ENCODE assay signal across 24 cellular contexts in the genomic region with DNA sequence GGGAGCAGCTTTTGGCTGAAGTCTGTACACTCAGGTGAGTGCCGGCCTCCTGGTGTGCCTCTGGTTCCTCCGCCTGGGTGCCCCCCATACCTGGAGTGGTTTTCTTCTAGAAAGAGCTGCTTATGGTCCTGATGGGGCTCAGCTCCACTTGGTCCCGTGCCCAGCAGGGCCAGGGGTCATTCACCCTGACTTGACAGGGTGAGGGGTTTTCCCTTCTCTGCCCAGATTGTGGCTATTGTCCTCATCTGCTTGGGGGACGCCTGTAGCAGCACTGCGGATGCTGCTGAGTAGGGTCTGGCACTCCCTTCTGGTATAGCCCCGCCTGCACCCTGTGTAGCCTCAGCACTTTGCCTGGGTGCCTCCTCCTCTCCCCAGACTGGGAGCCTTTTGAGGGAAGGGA. TPM values are rescaled to one million over a fixed set of nuclear protein-coding genes. Genes with fewer than 3 reads are reported as not detected.
"Had no signal": no experiment of that assay in that cellular context is flagged by ENCODE, and none has a peak within 500 bp of the region (broad histone marks: within the 10 kb centered on the region; RNA-seq: fewer than 3 reads in every experiment).

No MANE protein-coding gene starts in this region.

- ATAC-seq: activated T-cell treated with anti-CD3 and anti-CD28 coated beads, Interleukin-2, amount 50 U/mL, for 4 hours; T-helper 17 cell; WTC11 had no signal

- H3K27me3 Mint-ChIP-seq: activated naive CD8-positive, alpha-beta T cell; brain; central memory CD8-positive, alpha-beta T cell had no signal

- H2AFZ ChIP-seq: PC-9 had no signal

- H3K27me3 ChIP-seq: MG63 had no signal

- H3K27ac Mint-ChIP-seq: activated naive CD4-positive, alpha-beta T cell treated with anti-CD3 and anti-CD28 coated beads for 36 hours; activated naive CD8-positive, alpha-beta T cell; WTC11 had no signal

- H3K27ac ChIP-seq: PC-9 had no signal

- H3K4me1 Mint-ChIP-seq: central memory CD8-positive, alpha-beta T cell had no signal

- H3K36me3 ChIP-seq: MG63 had no signal

- H3K36me3 Mint-ChIP-seq: activated naive CD8-positive, alpha-beta T cell; WTC11 had no signal

- H3K4me3 ChIP-seq: MG63, PC-9 had no signal

- H3K9me3 ChIP-seq: MG63 had no signal

- FAIRE-seq: astrocyte had no signal

- DNase-seq: activated CD4-positive, alpha-beta T cell treated with anti-CD3 and anti-CD28 coated beads for 48 hours; activated CD4-positive, alpha-beta T cell treated with anti-CD3 and anti-CD28 coated beads, Interleukin-2, amount 50 U/mL, for 48 hours; activated CD4-positive, CD25-positive, alpha-beta regulatory T cell treated with anti-CD3 and anti-CD28 coated beads, Interleukin-2, amount 50 U/mL, for 72 hours; activated CD8-positive, alpha-beta memory T cell treated with anti-CD3 and anti-CD28 coated beads for 24 hours; activated effector memory CD4-positive, alpha-beta T cell treated with anti-CD3 and anti-CD28 coated beads, Interleukin-2, amount 50 U/mL, for 16 hours; activated naive CD4-positive, alpha-beta T cell treated with anti-CD3 and anti-CD28 coated beads for 36 hours; activated T-cell treated with anti-CD3 and anti-CD28 coated beads, Interleukin-2, amount 50 U/mL, for 4 hours; amygdala; MG63; MV-4-11; NCI-H1436 treated with DMSO at 0.1 percent for 48 hours; NCI-H187; NCI-H2171; NCI-H2227 treated with DMSO at 0.1 percent for 48 hours; NCI-H524 treated with DMSO at 0.1 percent for 48 hours; PC-9; SIG-M5; T-helper 17 cell; T-helper 9 cell had no signal

- H3K4me3 Mint-ChIP-seq: activated naive CD4-positive, alpha-beta T cell treated with anti-CD3 and anti-CD28 coated beads for 36 hours; activated naive CD8-positive, alpha-beta T cell; activated T-cell treated with anti-CD3 and anti-CD28 coated beads, Interleukin-2, amount 50 U/mL, for 4 hours; brain; central memory CD8-positive, alpha-beta T cell; T-helper 17 cell; WTC11 had no signal

- H3K9me3 Mint-ChIP-seq: activated naive CD4-positive, alpha-beta T cell treated with anti-CD3 and anti-CD28 coated beads for 36 hours; activated T-cell treated with anti-CD3 and anti-CD28 coated beads, Interleukin-2, amount 50 U/mL, for 4 hours; brain; central memory CD8-positive, alpha-beta T cell; WTC11 had no signal

RNA-seq across cellular contexts. Expression of a gene that starts 8.2 kb away (rescaled TPM):
- total RNA-seq: activated naive CD4-positive, alpha-beta T cell treated with anti-CD3 and anti-CD28 coated beads for 36 hours; activated T-cell treated with anti-CD3 and anti-CD28 coated beads, Interleukin-2, amount 50 U/mL, for 4 hours; T-helper 17 cell; WTC11 had no signal

RNA-seq across cellular contexts. Expression of a gene that starts 17.2 kb away (rescaled TPM):
- total RNA-seq: activated naive CD4-positive, alpha-beta T cell treated with anti-CD3 and anti-CD28 coated beads for 36 hours had no signal
